In the genomic region with DNA sequence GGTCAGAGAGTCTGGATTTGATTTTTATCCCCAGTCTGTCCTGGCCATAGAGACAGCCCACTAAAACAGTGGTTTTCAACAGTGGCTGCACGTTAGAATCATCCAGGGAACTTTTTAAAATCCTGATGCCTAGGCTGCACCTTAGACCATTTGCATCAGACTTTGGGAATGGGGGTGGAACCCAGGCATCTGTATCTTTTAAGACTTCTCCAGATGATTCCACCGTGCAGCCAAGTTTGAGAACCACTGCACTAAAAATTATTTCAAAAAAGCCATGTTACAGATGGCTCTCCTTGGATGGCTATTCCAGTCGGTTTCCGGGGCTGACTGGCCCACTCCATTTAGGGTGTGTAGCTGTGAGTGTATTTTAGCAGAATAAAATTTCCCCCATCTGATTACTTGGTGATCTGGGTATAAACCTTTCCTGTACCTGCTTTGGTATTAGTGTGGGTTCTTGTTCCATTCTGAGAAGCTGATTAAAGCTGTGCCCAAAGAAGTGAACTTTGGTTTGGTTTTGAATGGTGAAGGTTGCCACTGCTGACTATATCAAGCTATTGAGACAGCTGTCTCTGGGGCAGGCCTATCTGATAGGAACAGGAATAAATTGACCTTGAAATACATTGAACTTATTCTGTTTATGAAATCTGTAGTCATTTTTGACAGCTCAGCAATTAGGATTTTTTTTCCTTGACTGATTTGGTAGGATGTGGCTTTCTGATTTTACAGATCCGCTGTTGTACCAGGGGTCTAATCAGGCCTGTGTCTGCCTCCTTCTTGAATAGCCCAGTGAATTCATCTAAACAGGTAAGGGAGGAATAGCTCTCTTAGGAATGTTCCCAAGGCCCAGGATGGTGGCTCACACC, we compare ENCODE assay signal across 8 cellular contexts. TPM values are rescaled to one million over a fixed set of nuclear protein-coding genes. Genes with fewer than 3 reads are reported as not detected.
A peak's percentile ranks its signal among the peaks of the same experiment; 100 is the strongest.
DNase-seq lines count a peak whose midpoint lies in the region; ATAC-seq and TF ChIP-seq lines count a peak whose summit lies in the region.

No MANE protein-coding gene starts in this region.

- H3K9ac ChIP-seq in mammary epithelial cell (ENCODE audit: insufficient read depth, low read length) (peak overlapping the region; percentile 88), muscle layer of colon (ENCODE audit: low read length) (peak overlapping the region; percentile 85)

- H3K4me2 ChIP-seq in mammary epithelial cell (ENCODE audit: insufficient read depth, low read depth, low read length): peak overlapping the region; percentile 83

- peaks cover 8% of the 10 kb centered on the region for H3K36me3 ChIP-seq in mammary epithelial cell (ENCODE audit: insufficient read depth, low read length)
- H3K36me3 ChIP-seq in muscle layer of colon (ENCODE audit: insufficient read depth, low read length): peaks cover 20% of the 10 kb centered on the region

- peak overlapping the region; percentile 95 for H3K4me3 Mint-ChIP-seq in stimulated activated naive CD8-positive, alpha-beta T cell treated with anti-CD3 and anti-CD28 coated beads, Interleukin-15, Interleukin-2, amounts not matched to agents 100 ng/mL and 50 ng/mL, for 24 hours

- peaks cover 23% of the 10 kb centered on the region for H3K79me2 ChIP-seq in mammary epithelial cell (ENCODE audit: insufficient read depth, low read length)

- H3K4me3 ChIP-seq in mammary epithelial cell (replicated peaks in 1 of 3; ENCODE audit: insufficient read depth in 1 of 3, low read depth in 2 of 3, low read length in 3 of 3) (peak overlapping the region; percentile 69 to 93 (median 85)), muscle layer of colon (ENCODE audit: low read depth in 1 of 2, low read length in 2 of 2) (peak overlapping the region in 1 of 2 donors; percentile 85)

- peak overlapping the region; percentile 81 for H2AFZ ChIP-seq in mammary epithelial cell (ENCODE audit: low read depth, low read length)

- TF ChIP-seq CTCF in mammary epithelial cell (conservative IDR thresholded peaks at IDR 0.05 in 1 of 2, IDR thresholded peaks at IDR 0.05 in 1 of 2; ENCODE audit: extremely low read depth in 1 of 2, insufficient read depth in 1 of 2, low read depth in 1 of 2, low read length in 2 of 2): no peak

- in situ Hi-C loops in mammary epithelial cell (cut with MboI; ENCODE audit: low sequenced_read_pairs in 2 of 2): loop anchor here in 1 of 2 donors (25.0 kb wide), 1 partner anchor 143 kb away; no protein-coding TSS in a partner anchor

- H4K20me1 ChIP-seq in mammary epithelial cell (ENCODE audit: insufficient read depth, low read length): no peaks in the 10 kb centered on the region

- intact Hi-C loops in mammary epithelial cell (cut with micrococcal nuclease): loop anchor here (5.0 kb wide), 1 partner anchor 298 kb away; no protein-coding TSS in a partner anchor

- H3K9me3 ChIP-seq in mammary epithelial cell (replicated peaks; ENCODE audit: insufficient read depth, low read length) (no peaks in the 10 kb centered on the region), muscle layer of colon (ENCODE audit: low read length) (no peaks in the 10 kb centered on the region)

- WGBS in mammary epithelial cell (ENCODE audit: low coverage, missing lambda C conversion rate): 62% methylated on average over 5 of the region's 5 CpGs

- H3K4me1 Mint-ChIP-seq in stimulated activated naive CD8-positive, alpha-beta T cell treated with anti-CD3 and anti-CD28 coated beads, Interleukin-15, Interleukin-2, amounts not matched to agents 100 ng/mL and 50 ng/mL, for 24 hours (ENCODE audit: low read depth): peaks cover 49% of the 10 kb centered on the region

- H3K27ac ChIP-seq in mammary epithelial cell (ENCODE audit: insufficient read depth, low read depth, low read length) (peak overlapping the region; percentile 85), muscle layer of colon (ENCODE audit: low read depth, low read length) (no peak overlapping the region)

- peak overlapping the region; percentile 97 for H3K27ac Mint-ChIP-seq in stimulated activated naive CD8-positive, alpha-beta T cell treated with anti-CD3 and anti-CD28 coated beads, Interleukin-15, Interleukin-2, amounts not matched to agents 100 ng/mL and 50 ng/mL, for 24 hours

- BruUV-seq in mammary epithelial cell (replicated peaks; lab: Mats Ljungman, UMichigan): no TSS peak

- H3K9me3 Mint-ChIP-seq in stimulated activated naive CD8-positive, alpha-beta T cell treated with anti-CD3 and anti-CD28 coated beads, Interleukin-15, Interleukin-2, amounts not matched to agents 100 ng/mL and 50 ng/mL, for 24 hours: no peaks in the 10 kb centered on the region

- H3K27me3 ChIP-seq in mammary epithelial cell (ENCODE audit: insufficient read depth, low read length) (no peaks in the 10 kb centered on the region), muscle layer of colon (ENCODE audit: control insufficient read depth in 1 of 2, insufficient read depth in 2 of 2, low read length in 2 of 2) (no peaks in the 10 kb centered on the region)

- dilution Hi-C loops in mammary epithelial cell (cut with HindIII; ENCODE audit: low sequenced_read_pairs): no loop called here

- CTCF ChIA-PET in mammary epithelial cell (lab: Charles Lee; ENCODE audit: low non-redundant PET): interaction anchor here (0.6 kb wide), 1 partner anchor 61 kb away, joined by 3 read pairs; no protein-coding TSS in a partner anchor

- peaks cover 55% of the 10 kb centered on the region for H3K36me3 Mint-ChIP-seq in stimulated activated naive CD8-positive, alpha-beta T cell treated with anti-CD3 and anti-CD28 coated beads, Interleukin-15, Interleukin-2, amounts not matched to agents 100 ng/mL and 50 ng/mL, for 24 hours (ENCODE audit: low read depth)

- H3K4me1 ChIP-seq in mammary epithelial cell (ENCODE audit: insufficient read depth, low read length): peaks cover 12% of the 10 kb centered on the region
- peaks cover 20% of the 10 kb centered on the region for H3K4me1 ChIP-seq in muscle layer of colon (ENCODE audit: insufficient read depth, low read length)

- H3K27me3 Mint-ChIP-seq in stimulated activated naive CD8-positive, alpha-beta T cell treated with anti-CD3 and anti-CD28 coated beads, Interleukin-15, Interleukin-2, amounts not matched to agents 100 ng/mL and 50 ng/mL, for 24 hours: no peaks in the 10 kb centered on the region

- no peak for DNase-seq in stimulated activated naive CD8-positive, alpha-beta T cell treated with anti-CD3 and anti-CD28 coated beads, Interleukin-15, Interleukin-2, amounts not matched to agents 100 U/mL and 50 U/mL, for 24 hours
- no peak for DNase-seq in mammary epithelial cell
- no peak for DNase-seq in activated effector memory CD4-positive, alpha-beta T cell treated with anti-CD3 and anti-CD28 coated beads, Interleukin-2, amount 50 U/mL, for 16 hours

- ATAC-seq in stimulated activated naive CD8-positive, alpha-beta T cell treated with anti-CD3 and anti-CD28 coated beads, Interleukin-15, Interleukin-2, amounts not matched to agents 100 U/mL and 50 U/mL, for 24 hours: no peak
- ATAC-seq in HG02870 (IDR thresholded peaks at IDR 0.05; ENCODE audit: unreplicated experiment) (no peak), HG02981 (IDR thresholded peaks at IDR 0.05; ENCODE audit: unreplicated experiment) (no peak), HG03139 (IDR thresholded peaks at IDR 0.05; ENCODE audit: unreplicated experiment) (no peak)

RNA-seq across cellular contexts. Expression of a gene that starts 1.3 kb away (rescaled TPM):
- 10 to 100 TPM; 58.5 to 79.1 TPM for total RNA-seq in mammary epithelial cell
- 613 TPM for polyA plus RNA-seq in mammary epithelial cell
- 217 TPM for polyA minus RNA-seq in mammary epithelial cell

RNA-seq across cellular contexts. Expression of a gene that starts 14.3 kb away (rescaled TPM):
- total RNA-seq in mammary epithelial cell: 100 to 1,000 TPM; 104 to 132 TPM
- polyA plus RNA-seq in mammary epithelial cell: 115 TPM
- polyA minus RNA-seq in mammary epithelial cell: 220 TPM

RNA-seq across cellular contexts. Expression of a gene that starts 50.8 kb away (rescaled TPM):
- 10 to 100 TPM; 50.5 to 89.6 TPM for total RNA-seq in mammary epithelial cell
- polyA plus RNA-seq in mammary epithelial cell: 112 TPM
- polyA minus RNA-seq in mammary epithelial cell: 157 TPM
